1 cellular context compared by ENCODE assay signal in genomic region chr15:71066983-71067382, GRCh38.
TF ChIP-seq lines count a peak whose summit lies in the region.

No MANE protein-coding gene starts in this region.

TF ChIP-seq in GM23338, 12 proteins besides CTCF, POLR2A, EP300 and RAD21 (continued from another document):
- TF ChIP-seq ZNF462 (CRISPR knock-in tag; IDR thresholded peaks at IDR 0.05) (no peak), ETS1 (IDR thresholded peaks at IDR 0.05) (no peak), JUNB (IDR thresholded peaks at IDR 0.05; ENCODE audit: unreplicated experiment) (no peak), ZNF331 (CRISPR knock-in tag; IDR thresholded peaks at IDR 0.05; ENCODE audit: low read depth) (no peak), NANOG (IDR thresholded peaks at IDR 0.05; ENCODE audit: borderline replicate concordance) (no peak), POLR2AphosphoS5 (IDR thresholded peaks at IDR 0.05; ENCODE audit: low read depth) (no peak), EZH2 (IDR thresholded peaks at IDR 0.05; ENCODE audit: low read depth, unreplicated experiment) (no peak), CREB1 (CRISPR knock-in tag; IDR thresholded peaks at IDR 0.05; ENCODE audit: low read depth) (no peak)
